In the genomic region with DNA sequence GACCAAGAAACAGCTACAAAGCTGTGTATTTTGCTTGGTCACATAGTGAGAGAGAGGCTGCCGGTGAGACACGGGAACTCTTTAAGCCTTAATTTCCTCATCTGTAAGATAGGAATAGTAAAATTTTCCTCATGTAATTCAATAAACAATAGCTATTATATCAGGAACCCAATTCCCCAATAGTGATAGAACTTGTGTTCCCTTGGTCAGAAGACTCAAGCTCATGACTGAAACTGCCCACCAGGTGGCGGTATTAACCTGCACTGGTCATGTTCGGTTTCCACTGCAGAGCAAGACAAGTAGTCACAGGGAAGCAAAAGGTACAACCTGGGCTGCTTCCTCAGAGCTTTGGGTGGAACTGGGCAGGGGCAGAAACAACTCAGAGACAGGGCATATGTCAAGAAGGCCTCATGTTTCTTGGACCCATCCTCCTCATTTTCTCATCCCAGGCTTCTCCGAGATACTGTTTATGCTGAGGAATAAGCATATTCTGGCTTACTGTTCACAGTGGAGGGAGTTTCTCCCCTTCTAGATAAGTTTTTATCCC, we compare ENCODE assay signal across 1 cellular context.
TF ChIP-seq lines count a peak whose summit lies in the region.

No MANE protein-coding gene starts in this region.

TF ChIP-seq in HepG2, 621 proteins besides CTCF, POLR2A, EP300 and RAD21 (continued from another document and continues in another):
- TF ChIP-seq, protein P1, sequence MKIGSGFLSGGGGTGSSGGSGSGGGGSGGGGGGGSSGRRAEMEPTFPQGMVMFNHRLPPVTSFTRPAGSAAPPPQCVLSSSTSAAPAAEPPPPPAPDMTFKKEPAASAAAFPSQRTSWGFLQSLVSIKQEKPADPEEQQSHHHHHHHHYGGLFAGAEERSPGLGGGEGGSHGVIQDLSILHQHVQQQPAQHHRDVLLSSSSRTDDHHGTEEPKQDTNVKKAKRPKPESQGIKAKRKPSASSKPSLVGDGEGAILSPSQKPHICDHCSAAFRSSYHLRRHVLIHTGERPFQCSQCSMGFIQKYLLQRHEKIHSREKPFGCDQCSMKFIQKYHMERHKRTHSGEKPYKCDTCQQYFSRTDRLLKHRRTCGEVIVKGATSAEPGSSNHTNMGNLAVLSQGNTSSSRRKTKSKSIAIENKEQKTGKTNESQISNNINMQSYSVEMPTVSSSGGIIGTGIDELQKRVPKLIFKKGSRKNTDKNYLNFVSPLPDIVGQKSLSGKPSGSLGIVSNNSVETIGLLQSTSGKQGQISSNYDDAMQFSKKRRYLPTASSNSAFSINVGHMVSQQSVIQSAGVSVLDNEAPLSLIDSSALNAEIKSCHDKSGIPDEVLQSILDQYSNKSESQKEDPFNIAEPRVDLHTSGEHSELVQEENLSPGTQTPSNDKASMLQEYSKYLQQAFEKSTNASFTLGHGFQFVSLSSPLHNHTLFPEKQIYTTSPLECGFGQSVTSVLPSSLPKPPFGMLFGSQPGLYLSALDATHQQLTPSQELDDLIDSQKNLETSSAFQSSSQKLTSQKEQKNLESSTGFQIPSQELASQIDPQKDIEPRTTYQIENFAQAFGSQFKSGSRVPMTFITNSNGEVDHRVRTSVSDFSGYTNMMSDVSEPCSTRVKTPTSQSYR (CRISPR knock-in tag; IDR thresholded peaks at IDR 0.05; ENCODE audit: borderline replicate concordance): 0 out of 2 replicates have a peak, but pooled peaks have one; percentile 6
- no peak for TF ChIP-seq ELF4 (CRISPR knock-in tag; IDR thresholded peaks at IDR 0.05; ENCODE audit: borderline replicate concordance)
- TF ChIP-seq ZNF614 (CRISPR knock-in tag; IDR thresholded peaks at IDR 0.05; ENCODE audit: borderline replicate concordance): peak; percentile 92
- TF ChIP-seq ZNF292 (CRISPR knock-in tag; IDR thresholded peaks at IDR 0.05; ENCODE audit: borderline replicate concordance, low read depth): no peak
- TF ChIP-seq ZNF34 (CRISPR knock-in tag; IDR thresholded peaks at IDR 0.05; ENCODE audit: borderline replicate concordance): no peak
- TF ChIP-seq ZNF7 (CRISPR knock-in tag; IDR thresholded peaks at IDR 0.05): peak; percentile 35; the same call in 1 of the 2 replicates
- TF ChIP-seq ZNF317 (CRISPR knock-in tag; IDR thresholded peaks at IDR 0.05): no peak
- TF ChIP-seq, protein P2, sequence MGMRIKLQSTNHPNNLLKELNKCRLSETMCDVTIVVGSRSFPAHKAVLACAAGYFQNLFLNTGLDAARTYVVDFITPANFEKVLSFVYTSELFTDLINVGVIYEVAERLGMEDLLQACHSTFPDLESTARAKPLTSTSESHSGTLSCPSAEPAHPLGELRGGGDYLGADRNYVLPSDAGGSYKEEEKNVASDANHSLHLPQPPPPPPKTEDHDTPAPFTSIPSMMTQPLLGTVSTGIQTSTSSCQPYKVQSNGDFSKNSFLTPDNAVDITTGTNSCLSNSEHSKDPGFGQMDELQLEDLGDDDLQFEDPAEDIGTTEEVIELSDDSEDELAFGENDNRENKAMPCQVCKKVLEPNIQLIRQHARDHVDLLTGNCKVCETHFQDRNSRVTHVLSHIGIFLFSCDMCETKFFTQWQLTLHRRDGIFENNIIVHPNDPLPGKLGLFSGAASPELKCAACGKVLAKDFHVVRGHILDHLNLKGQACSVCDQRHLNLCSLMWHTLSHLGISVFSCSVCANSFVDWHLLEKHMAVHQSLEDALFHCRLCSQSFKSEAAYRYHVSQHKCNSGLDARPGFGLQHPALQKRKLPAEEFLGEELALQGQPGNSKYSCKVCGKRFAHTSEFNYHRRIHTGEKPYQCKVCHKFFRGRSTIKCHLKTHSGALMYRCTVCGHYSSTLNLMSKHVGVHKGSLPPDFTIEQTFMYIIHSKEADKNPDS (CRISPR knock-in tag; IDR thresholded peaks at IDR 0.05): no peak
- no peak for TF ChIP-seq ZNF138 (CRISPR knock-in tag; IDR thresholded peaks at IDR 0.05; ENCODE audit: low read depth)
- TF ChIP-seq KLF12 (CRISPR knock-in tag; IDR thresholded peaks at IDR 0.05; ENCODE audit: borderline replicate concordance): no peak
- TF ChIP-seq, protein P3, sequence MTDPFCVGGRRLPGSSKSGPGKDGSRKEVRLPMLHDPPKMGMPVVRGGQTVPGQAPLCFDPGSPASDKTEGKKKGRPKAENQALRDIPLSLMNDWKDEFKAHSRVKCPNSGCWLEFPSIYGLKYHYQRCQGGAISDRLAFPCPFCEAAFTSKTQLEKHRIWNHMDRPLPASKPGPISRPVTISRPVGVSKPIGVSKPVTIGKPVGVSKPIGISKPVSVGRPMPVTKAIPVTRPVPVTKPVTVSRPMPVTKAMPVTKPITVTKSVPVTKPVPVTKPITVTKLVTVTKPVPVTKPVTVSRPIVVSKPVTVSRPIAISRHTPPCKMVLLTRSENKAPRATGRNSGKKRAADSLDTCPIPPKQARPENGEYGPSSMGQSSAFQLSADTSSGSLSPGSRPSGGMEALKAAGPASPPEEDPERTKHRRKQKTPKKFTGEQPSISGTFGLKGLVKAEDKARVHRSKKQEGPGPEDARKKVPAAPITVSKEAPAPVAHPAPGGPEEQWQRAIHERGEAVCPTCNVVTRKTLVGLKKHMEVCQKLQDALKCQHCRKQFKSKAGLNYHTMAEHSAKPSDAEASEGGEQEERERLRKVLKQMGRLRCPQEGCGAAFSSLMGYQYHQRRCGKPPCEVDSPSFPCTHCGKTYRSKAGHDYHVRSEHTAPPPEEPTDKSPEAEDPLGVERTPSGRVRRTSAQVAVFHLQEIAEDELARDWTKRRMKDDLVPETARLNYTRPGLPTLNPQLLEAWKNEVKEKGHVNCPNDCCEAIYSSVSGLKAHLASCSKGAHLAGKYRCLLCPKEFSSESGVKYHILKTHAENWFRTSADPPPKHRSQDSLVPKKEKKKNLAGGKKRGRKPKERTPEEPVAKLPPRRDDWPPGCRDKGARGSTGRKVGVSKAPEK (CRISPR knock-in tag; IDR thresholded peaks at IDR 0.05; ENCODE audit: borderline replicate concordance): no peak
- TF ChIP-seq ZNF263 (CRISPR knock-in tag; IDR thresholded peaks at IDR 0.05): no peak
- no peak for TF ChIP-seq NBN (conservative IDR thresholded peaks at IDR 0.05)
- TF ChIP-seq ZNF143 (CRISPR knock-in tag; IDR thresholded peaks at IDR 0.05): no peak
- peak; percentile 81; the same call in 1 of the 2 replicates for TF ChIP-seq ZNF547 (CRISPR knock-in tag; IDR thresholded peaks at IDR 0.05)
- TF ChIP-seq ZNF883 (CRISPR knock-in tag; IDR thresholded peaks at IDR 0.05; ENCODE audit: not compliant biosample characterization): no peak
- no peak for TF ChIP-seq RNF2 (conservative IDR thresholded peaks at IDR 0.05; ENCODE audit: low read depth)
- no peak for TF ChIP-seq TOPORS (CRISPR knock-in tag; IDR thresholded peaks at IDR 0.05)
- TF ChIP-seq SRSF9 (IDR thresholded peaks at IDR 0.05; ENCODE audit: borderline replicate concordance, insufficient read depth, low read depth, low read length, poor library complexity, severe bottlenecking): no peak
- TF ChIP-seq, protein P4, sequence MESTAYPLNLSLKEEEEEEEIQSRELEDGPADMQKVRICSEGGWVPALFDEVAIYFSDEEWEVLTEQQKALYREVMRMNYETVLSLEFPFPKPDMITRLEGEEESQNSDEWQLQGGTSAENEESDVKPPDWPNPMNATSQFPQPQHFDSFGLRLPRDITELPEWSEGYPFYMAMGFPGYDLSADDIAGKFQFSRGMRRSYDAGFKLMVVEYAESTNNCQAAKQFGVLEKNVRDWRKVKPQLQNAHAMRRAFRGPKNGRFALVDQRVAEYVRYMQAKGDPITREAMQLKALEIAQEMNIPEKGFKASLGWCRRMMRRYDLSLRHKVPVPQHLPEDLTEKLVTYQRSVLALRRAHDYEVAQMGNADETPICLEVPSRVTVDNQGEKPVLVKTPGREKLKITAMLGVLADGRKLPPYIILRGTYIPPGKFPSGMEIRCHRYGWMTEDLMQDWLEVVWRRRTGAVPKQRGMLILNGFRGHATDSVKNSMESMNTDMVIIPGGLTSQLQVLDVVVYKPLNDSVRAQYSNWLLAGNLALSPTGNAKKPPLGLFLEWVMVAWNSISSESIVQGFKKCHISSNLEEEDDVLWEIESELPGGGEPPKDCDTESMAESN (CRISPR knock-in tag; conservative IDR thresholded peaks at IDR 0.05): 0 out of 2 replicates have a peak, but pooled peaks have one; percentile 57
- no peak for TF ChIP-seq ZNF264 (CRISPR knock-in tag; IDR thresholded peaks at IDR 0.05)
- no peak for TF ChIP-seq ZFYVE20 (CRISPR knock-in tag; IDR thresholded peaks at IDR 0.05; ENCODE audit: borderline replicate concordance, low read depth)
- no peak for TF ChIP-seq ZBTB38 (CRISPR knock-in tag; IDR thresholded peaks at IDR 0.05)
- TF ChIP-seq, protein P5, sequence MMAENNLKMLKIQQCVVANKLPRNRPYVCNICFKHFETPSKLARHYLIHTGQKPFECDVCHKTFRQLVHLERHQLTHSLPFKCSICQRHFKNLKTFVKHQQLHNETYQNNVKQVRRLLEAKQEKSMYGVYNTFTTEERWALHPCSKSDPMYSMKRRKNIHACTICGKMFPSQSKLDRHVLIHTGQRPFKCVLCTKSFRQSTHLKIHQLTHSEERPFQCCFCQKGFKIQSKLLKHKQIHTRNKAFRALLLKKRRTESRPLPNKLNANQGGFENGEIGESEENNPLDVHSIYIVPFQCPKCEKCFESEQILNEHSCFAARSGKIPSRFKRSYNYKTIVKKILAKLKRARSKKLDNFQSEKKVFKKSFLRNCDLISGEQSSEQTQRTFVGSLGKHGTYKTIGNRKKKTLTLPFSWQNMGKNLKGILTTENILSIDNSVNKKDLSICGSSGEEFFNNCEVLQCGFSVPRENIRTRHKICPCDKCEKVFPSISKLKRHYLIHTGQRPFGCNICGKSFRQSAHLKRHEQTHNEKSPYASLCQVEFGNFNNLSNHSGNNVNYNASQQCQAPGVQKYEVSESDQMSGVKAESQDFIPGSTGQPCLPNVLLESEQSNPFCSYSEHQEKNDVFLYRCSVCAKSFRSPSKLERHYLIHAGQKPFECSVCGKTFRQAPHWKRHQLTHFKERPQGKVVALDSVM (CRISPR knock-in tag; IDR thresholded peaks at IDR 0.05): no peak
- no peak for TF ChIP-seq CBX1 (IDR thresholded peaks at IDR 0.05; ENCODE audit: low read depth)
- peak; percentile 62; the same call in 1 of the 2 replicates for TF ChIP-seq THAP11 (CRISPR knock-in tag; IDR thresholded peaks at IDR 0.05)
- TF ChIP-seq MXD4 (CRISPR knock-in tag; IDR thresholded peaks at IDR 0.05): peak; percentile 90
- TF ChIP-seq, protein P6, sequence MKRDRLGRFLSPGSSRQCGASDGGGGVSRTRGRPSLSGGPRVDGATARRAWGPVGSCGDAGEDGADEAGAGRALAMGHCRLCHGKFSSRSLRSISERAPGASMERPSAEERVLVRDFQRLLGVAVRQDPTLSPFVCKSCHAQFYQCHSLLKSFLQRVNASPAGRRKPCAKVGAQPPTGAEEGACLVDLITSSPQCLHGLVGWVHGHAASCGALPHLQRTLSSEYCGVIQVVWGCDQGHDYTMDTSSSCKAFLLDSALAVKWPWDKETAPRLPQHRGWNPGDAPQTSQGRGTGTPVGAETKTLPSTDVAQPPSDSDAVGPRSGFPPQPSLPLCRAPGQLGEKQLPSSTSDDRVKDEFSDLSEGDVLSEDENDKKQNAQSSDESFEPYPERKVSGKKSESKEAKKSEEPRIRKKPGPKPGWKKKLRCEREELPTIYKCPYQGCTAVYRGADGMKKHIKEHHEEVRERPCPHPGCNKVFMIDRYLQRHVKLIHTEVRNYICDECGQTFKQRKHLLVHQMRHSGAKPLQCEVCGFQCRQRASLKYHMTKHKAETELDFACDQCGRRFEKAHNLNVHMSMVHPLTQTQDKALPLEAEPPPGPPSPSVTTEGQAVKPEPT (CRISPR knock-in tag; IDR thresholded peaks at IDR 0.05; ENCODE audit: low read depth): no peak
- TF ChIP-seq MED8 (CRISPR knock-in tag; IDR thresholded peaks at IDR 0.05; ENCODE audit: insufficient replicate concordance): no peak
- peak; percentile 44; the same call in 1 of the 2 replicates for TF ChIP-seq FOXA3 (CRISPR knock-in tag; IDR thresholded peaks at IDR 0.05)
- TF ChIP-seq, protein P7, sequence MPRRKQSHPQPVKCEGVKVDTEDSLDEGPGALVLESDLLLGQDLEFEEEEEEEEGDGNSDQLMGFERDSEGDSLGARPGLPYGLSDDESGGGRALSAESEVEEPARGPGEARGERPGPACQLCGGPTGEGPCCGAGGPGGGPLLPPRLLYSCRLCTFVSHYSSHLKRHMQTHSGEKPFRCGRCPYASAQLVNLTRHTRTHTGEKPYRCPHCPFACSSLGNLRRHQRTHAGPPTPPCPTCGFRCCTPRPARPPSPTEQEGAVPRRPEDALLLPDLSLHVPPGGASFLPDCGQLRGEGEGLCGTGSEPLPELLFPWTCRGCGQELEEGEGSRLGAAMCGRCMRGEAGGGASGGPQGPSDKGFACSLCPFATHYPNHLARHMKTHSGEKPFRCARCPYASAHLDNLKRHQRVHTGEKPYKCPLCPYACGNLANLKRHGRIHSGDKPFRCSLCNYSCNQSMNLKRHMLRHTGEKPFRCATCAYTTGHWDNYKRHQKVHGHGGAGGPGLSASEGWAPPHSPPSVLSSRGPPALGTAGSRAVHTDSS (CRISPR knock-in tag; conservative IDR thresholded peaks at IDR 0.05): no peak
- no peak for TF ChIP-seq STAT5B (CRISPR knock-in tag; IDR thresholded peaks at IDR 0.05)
- 0 out of 2 replicates have a peak, but pooled peaks have one; percentile 57 for TF ChIP-seq ATF7-NPFF (CRISPR knock-in tag; IDR thresholded peaks at IDR 0.05; ENCODE audit: low read depth)
- TF ChIP-seq FOXO1 (CRISPR knock-in tag; IDR thresholded peaks at IDR 0.05): 0 out of 2 replicates have a peak, but pooled peaks have one; percentile 59
- TF ChIP-seq, protein P8, sequence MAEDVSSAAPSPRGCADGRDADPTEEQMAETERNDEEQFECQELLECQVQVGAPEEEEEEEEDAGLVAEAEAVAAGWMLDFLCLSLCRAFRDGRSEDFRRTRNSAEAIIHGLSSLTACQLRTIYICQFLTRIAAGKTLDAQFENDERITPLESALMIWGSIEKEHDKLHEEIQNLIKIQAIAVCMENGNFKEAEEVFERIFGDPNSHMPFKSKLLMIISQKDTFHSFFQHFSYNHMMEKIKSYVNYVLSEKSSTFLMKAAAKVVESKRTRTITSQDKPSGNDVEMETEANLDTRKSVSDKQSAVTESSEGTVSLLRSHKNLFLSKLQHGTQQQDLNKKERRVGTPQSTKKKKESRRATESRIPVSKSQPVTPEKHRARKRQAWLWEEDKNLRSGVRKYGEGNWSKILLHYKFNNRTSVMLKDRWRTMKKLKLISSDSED (CRISPR knock-in tag; IDR thresholded peaks at IDR 0.05): no peak
- no peak for TF ChIP-seq HOXA7 (CRISPR knock-in tag; IDR thresholded peaks at IDR 0.05)
- no peak for TF ChIP-seq U2AF1 (optimal IDR thresholded peaks at IDR 0.05; ENCODE audit: low read depth, low read length)
- TF ChIP-seq, protein P9, sequence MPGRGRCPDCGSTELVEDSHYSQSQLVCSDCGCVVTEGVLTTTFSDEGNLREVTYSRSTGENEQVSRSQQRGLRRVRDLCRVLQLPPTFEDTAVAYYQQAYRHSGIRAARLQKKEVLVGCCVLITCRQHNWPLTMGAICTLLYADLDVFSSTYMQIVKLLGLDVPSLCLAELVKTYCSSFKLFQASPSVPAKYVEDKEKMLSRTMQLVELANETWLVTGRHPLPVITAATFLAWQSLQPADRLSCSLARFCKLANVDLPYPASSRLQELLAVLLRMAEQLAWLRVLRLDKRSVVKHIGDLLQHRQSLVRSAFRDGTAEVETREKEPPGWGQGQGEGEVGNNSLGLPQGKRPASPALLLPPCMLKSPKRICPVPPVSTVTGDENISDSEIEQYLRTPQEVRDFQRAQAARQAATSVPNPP (CRISPR knock-in tag; IDR thresholded peaks at IDR 0.05): no peak
- TF ChIP-seq ZNF605 (CRISPR knock-in tag; IDR thresholded peaks at IDR 0.05): no peak
- TF ChIP-seq THYN1 (CRISPR knock-in tag; IDR thresholded peaks at IDR 0.05; ENCODE audit: borderline replicate concordance, low read depth): no peak
- TF ChIP-seq, protein P10, sequence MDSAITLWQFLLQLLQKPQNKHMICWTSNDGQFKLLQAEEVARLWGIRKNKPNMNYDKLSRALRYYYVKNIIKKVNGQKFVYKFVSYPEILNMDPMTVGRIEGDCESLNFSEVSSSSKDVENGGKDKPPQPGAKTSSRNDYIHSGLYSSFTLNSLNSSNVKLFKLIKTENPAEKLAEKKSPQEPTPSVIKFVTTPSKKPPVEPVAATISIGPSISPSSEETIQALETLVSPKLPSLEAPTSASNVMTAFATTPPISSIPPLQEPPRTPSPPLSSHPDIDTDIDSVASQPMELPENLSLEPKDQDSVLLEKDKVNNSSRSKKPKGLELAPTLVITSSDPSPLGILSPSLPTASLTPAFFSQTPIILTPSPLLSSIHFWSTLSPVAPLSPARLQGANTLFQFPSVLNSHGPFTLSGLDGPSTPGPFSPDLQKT (CRISPR knock-in tag; IDR thresholded peaks at IDR 0.05; ENCODE audit: borderline replicate concordance): no peak
